ENCODE assay signal across 7 cellular contexts in the genomic region with DNA sequence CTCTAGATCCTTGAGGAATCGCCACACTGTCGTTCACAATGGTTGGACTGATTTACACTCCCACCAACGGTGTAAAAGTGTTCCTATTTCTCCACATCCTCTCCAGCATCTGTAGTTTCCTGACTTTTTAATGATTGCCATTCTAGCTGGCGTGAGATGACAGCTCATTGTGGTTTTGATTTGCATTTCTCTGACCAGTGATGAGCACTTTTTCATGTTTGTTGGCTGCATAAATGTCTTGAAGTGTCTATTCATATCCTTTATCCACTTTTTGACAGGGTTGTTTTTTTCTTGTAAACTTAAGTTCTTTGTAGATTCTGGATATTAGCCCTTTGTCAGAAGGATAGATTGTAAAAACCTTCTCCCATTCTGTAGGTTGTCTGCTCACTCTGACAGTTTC.
ATAC-seq lines count a peak whose summit lies in the region.

No MANE protein-coding gene starts in this region.

- peak; percentile 92 for ATAC-seq in GM18858 (IDR thresholded peaks at IDR 0.05; ENCODE audit: unreplicated experiment)
- peak; percentile 71 for ATAC-seq in GM19372 (IDR thresholded peaks at IDR 0.05; ENCODE audit: low read depth, unreplicated experiment)
- peak; percentile 87 for ATAC-seq in GM21447 (IDR thresholded peaks at IDR 0.05; ENCODE audit: unreplicated experiment)
- ATAC-seq in HG02610 (IDR thresholded peaks at IDR 0.05; ENCODE audit: unreplicated experiment): peak; percentile 81
- ATAC-seq in HG02938 (IDR thresholded peaks at IDR 0.05; ENCODE audit: unreplicated experiment): peak; percentile 90
- peak; percentile 79 for ATAC-seq in HG03135 (IDR thresholded peaks at IDR 0.05; ENCODE audit: unreplicated experiment)
- peak; percentile 87 for ATAC-seq in HG03460 (IDR thresholded peaks at IDR 0.05; ENCODE audit: unreplicated experiment)

Comparison
In these comparisons a context has a peak if more than half of its experiments do, and no peak if none do; other contexts are left out.
1. Peak in every context shown above with its lines: ATAC-seq.